ENCODE assay signal across 19 cellular contexts in genomic region chr11:134562941-134563471, GRCh38.
"Had no signal": no experiment of that assay in that cellular context is flagged by ENCODE, and none has a peak within 500 bp of the region (broad histone marks: within the 10 kb centered on the region; RNA-seq: fewer than 3 reads in every experiment).

No MANE protein-coding gene starts in this region.

- DNase-seq: activated CD4-positive, alpha-beta T cell treated with anti-CD3 and anti-CD28 coated beads, Interleukin-2, amount 50 U/mL, for 4 hours; activated CD4-positive, CD25-positive, alpha-beta regulatory T cell treated with anti-CD3 and anti-CD28 coated beads, Interleukin-2, amount 50 U/mL, for 72 hours; activated T-cell treated with anti-CD3 and anti-CD28 coated beads for 4 hours; amniotic stem cell; esophagus squamous epithelium; foreskin fibroblast; immature natural killer cell; left cardiac atrium; mammary epithelial cell; mucosa of descending colon; natural killer cell; nucleus accumbens; stimulated activated CD4-positive, alpha-beta T cell treated with anti-CD3 and anti-CD28 coated beads, Interleukin-4, amount 100 ng/mL, for 1 hour; SW 1271 had no signal

- H3K4me3 ChIP-seq: esophagus squamous epithelium, mucosa of descending colon, SJSA1 had no signal

- H3K36me3 Mint-ChIP-seq: activated naive CD4-positive, alpha-beta T cell treated with anti-CD3 and anti-CD28 coated beads, Interleukin-2, amount 50 U/mL, for 72 hours; brain; immature natural killer cell; natural killer cell had no signal

- H3K36me3 ChIP-seq: esophagus squamous epithelium, SJSA1 had no signal

- H3K4me1 ChIP-seq: esophagus squamous epithelium, SJSA1 had no signal

- H3K9me3 Mint-ChIP-seq: activated naive CD4-positive, alpha-beta T cell treated with anti-CD3 and anti-CD28 coated beads, Interleukin-2, amount 50 U/mL, for 72 hours; brain; immature natural killer cell; natural killer cell; stimulated activated naive CD8-positive, alpha-beta T cell treated with anti-CD3 and anti-CD28 coated beads, Interleukin-15, Interleukin-2, amounts not matched to agents 100 ng/mL and 50 ng/mL, for 24 hours had no signal

- H3K27ac ChIP-seq: esophagus squamous epithelium, SJSA1 had no signal

- H3K4me3 Mint-ChIP-seq: brain; immature natural killer cell; natural killer cell; stimulated activated naive CD8-positive, alpha-beta T cell treated with anti-CD3 and anti-CD28 coated beads, Interleukin-15, Interleukin-2, amounts not matched to agents 100 ng/mL and 50 ng/mL, for 24 hours had no signal

- ATAC-seq: activated naive CD4-positive, alpha-beta T cell treated with anti-CD3 and anti-CD28 coated beads, Interleukin-2, amount 50 U/mL, for 72 hours; left cardiac atrium; mucosa of descending colon; natural killer cell had no signal

- H3K9me3 ChIP-seq: esophagus squamous epithelium, mucosa of descending colon, SJSA1 had no signal

- H3K27me3 Mint-ChIP-seq: stimulated activated naive CD8-positive, alpha-beta T cell treated with anti-CD3 and anti-CD28 coated beads, Interleukin-15, Interleukin-2, amounts not matched to agents 100 ng/mL and 50 ng/mL, for 24 hours had no signal

- H3K27me3 ChIP-seq: SJSA1 had no signal

- H3K27ac Mint-ChIP-seq: activated naive CD4-positive, alpha-beta T cell treated with anti-CD3 and anti-CD28 coated beads, Interleukin-2, amount 50 U/mL, for 72 hours; brain; immature natural killer cell; natural killer cell; progenitor cell of endocrine pancreas; stimulated activated naive CD8-positive, alpha-beta T cell treated with anti-CD3 and anti-CD28 coated beads, Interleukin-15, Interleukin-2, amounts not matched to agents 100 ng/mL and 50 ng/mL, for 24 hours had no signal
